In genomic region chr10:35579116-35579515, GRCh38 we compare ENCODE assay signal across 38 cellular contexts. TPM values are rescaled to one million over a fixed set of nuclear protein-coding genes. Genes with fewer than 3 reads are reported as not detected.
"Had no signal": no experiment of that assay in that cellular context is flagged by ENCODE, and none has a peak within 500 bp of the region (broad histone marks: within the 10 kb centered on the region; RNA-seq: fewer than 3 reads in every experiment).

No MANE protein-coding gene starts in this region.

- H2AFZ ChIP-seq: hepatocyte had no signal

- H3K4me2 ChIP-seq: hepatocyte had no signal

- DNase-seq: activated CD4-positive, alpha-beta memory T cell treated with anti-CD3 and anti-CD28 coated beads for 36 hours; activated CD4-positive, alpha-beta T cell treated with anti-CD3 and anti-CD28 coated beads for 36 hours; activated CD4-positive, alpha-beta T cell treated with anti-CD3 and anti-CD28 coated beads, Interleukin-2, amount 10 ng/mL, durations not matched to agents 24 days and 14 days; activated CD4-positive, CD25-positive, alpha-beta regulatory T cell; activated CD4-positive, CD25-positive, alpha-beta regulatory T cell treated with anti-CD3 and anti-CD28 coated beads, Interleukin-2, amount 50 U/mL, for 72 hours; activated CD8-positive, alpha-beta memory T cell treated with anti-CD3 and anti-CD28 coated beads, Interleukin-2, amount 10 ng/mL, durations not matched to agents 7 days and 5 days; activated CD8-positive, alpha-beta memory T cell treated with anti-CD3 and anti-CD28 coated beads, Interleukin-2, amount 50 U/mL, for 4 hours; activated CD8-positive, alpha-beta T cell treated with anti-CD3 and anti-CD28 coated beads, Interleukin-2, amount 10 ng/mL, durations not matched to agents 7 days and 5 days; activated effector memory CD4-positive, alpha-beta T cell treated with Interleukin-2 at 50 U/mL for 16 hours; activated gamma-delta T cell treated with Interleukin-2 at 50 U/mL for 16 hours; activated naive CD4-positive, alpha-beta T cell treated with anti-CD3 and anti-CD28 coated beads, Interleukin-2, amount 50 U/mL, for 16 hours; activated naive CD4-positive, alpha-beta T cell treated with Interleukin-2 at 50 U/mL for 16 hours; activated T-cell treated with anti-CD3 and anti-CD28 coated beads, Interleukin-2, amount 50 U/mL, for 1 hour; amniotic stem cell; anterior cingulate cortex; brain microvascular endothelial cell; caudate nucleus; cortex of kidney; dermis blood vessel endothelial cell; effector CD4-positive, alpha-beta T cell; effector memory CD8-positive, alpha-beta T cell; esophagus squamous epithelium; foreskin melanocyte; heart right ventricle; T-helper 17 cell had no signal

- H3K9me3 ChIP-seq: esophagus squamous epithelium, gastroesophageal sphincter, heart right ventricle had no signal

- H3K27ac ChIP-seq: brain microvascular endothelial cell, epithelial cell of prostate, esophagus squamous epithelium, gastroesophageal sphincter, heart right ventricle, hepatocyte had no signal

- H3K27me3 ChIP-seq: brain microvascular endothelial cell, hepatocyte had no signal

- H3K4me1 ChIP-seq: esophagus squamous epithelium had no signal

- H3K36me3 ChIP-seq: brain microvascular endothelial cell had no signal

- H3K79me2 ChIP-seq: hepatocyte had no signal

- H3K4me3 ChIP-seq: esophagus squamous epithelium, gastroesophageal sphincter, heart right ventricle, hepatocyte had no signal

- ATAC-seq: activated CD4-positive, alpha-beta T cell treated with anti-CD3 and anti-CD28 coated beads for 36 hours; activated CD8-positive, alpha-beta memory T cell treated with anti-CD3 and anti-CD28 coated beads, Interleukin-2, amount 10 ng/mL, durations not matched to agents 7 days and 5 days; activated CD8-positive, alpha-beta T cell treated with anti-CD3 and anti-CD28 coated beads, Interleukin-2, amount 10 ng/mL, durations not matched to agents 7 days and 5 days; activated T-helper 17 cell treated with anti-CD3 and anti-CD28 coated beads, Interleukin-2, amount 50 U/mL, for 72 hours; effector memory CD8-positive, alpha-beta T cell; gastroesophageal sphincter; heart right ventricle; T-helper 17 cell had no signal

RNA-seq across cellular contexts. Expression of gene GJD4, which starts 26.0 kb away (rescaled TPM):
- total RNA-seq: activated CD4-positive, alpha-beta memory T cell treated with anti-CD3 and anti-CD28 coated beads for 36 hours; activated CD4-positive, alpha-beta T cell treated with anti-CD3 and anti-CD28 coated beads for 36 hours; activated CD4-positive, alpha-beta T cell treated with anti-CD3 and anti-CD28 coated beads, Interleukin-2, amount 10 ng/mL, durations not matched to agents 24 days and 14 days; activated CD8-positive, alpha-beta memory T cell treated with anti-CD3 and anti-CD28 coated beads for 36 hours; activated CD8-positive, alpha-beta memory T cell treated with anti-CD3 and anti-CD28 coated beads, Interleukin-2, amount 10 ng/mL, durations not matched to agents 7 days and 5 days; activated CD8-positive, alpha-beta T cell treated with anti-CD3 and anti-CD28 coated beads, Interleukin-2, amount 10 ng/mL, durations not matched to agents 7 days and 5 days; astrocyte; bronchial epithelial cell; chondrocyte; dermis blood vessel endothelial cell; endothelial cell of umbilical vein; esophagus squamous epithelium; fibroblast of villous mesenchyme; gastroesophageal sphincter; glomerular endothelial cell; heart right ventricle had no signal
- polyA plus RNA-seq: endothelial cell of umbilical vein, esophagus, fibroblast of lung, hepatocyte had no signal
